In the genomic region with DNA sequence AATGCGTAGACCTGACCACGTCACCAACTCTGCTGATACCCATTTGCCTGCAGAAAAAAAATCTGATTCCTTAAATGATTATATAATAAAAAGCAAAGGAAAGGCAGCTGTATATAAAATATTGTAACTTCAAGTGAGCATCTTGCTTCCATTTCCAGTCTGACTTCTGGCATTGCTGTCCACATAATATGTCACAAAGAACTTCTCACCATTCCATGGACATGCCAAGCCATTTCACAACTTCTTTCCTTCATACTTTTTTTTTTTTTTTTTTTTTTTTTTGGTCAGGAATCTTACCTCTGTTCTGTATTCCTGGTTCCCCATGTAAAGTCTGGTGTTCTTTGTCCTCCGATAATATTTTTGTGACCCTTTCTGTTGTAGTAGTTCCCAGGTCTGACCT, we compare ENCODE assay signal across 25 cellular contexts.
"Had no signal": no experiment of that assay in that cellular context is flagged by ENCODE, and none has a peak within 500 bp of the region (broad histone marks: within the 10 kb centered on the region; RNA-seq: fewer than 3 reads in every experiment).

No MANE protein-coding gene starts in this region.

- H3K9me3 ChIP-seq: MG63, Peyer's patch, SJCRH30 had no signal

- H3K4me3 ChIP-seq: K562, MG63, PC-9, Peyer's patch, SJCRH30 had no signal

- H3K27ac ChIP-seq: HL-60, KMS-11, PC-9, Peyer's patch, SJCRH30 had no signal

- H3K36me3 ChIP-seq: MG63, Peyer's patch had no signal

- H3K9me3 Mint-ChIP-seq: IgD-negative memory B cell had no signal

- H3K4me3 Mint-ChIP-seq: IgD-negative memory B cell had no signal

- H3K27ac Mint-ChIP-seq: IgD-negative memory B cell had no signal

- DNase-seq: MG63; NCI-H1092 treated with DMSO at 0.1 percent for 48 hours; NCI-H1436; NCI-H187; NCI-H2029; NCI-H2081 treated with DMSO at 0.1 percent for 48 hours; NCI-H2171; NCI-H226; NCI-H446; NCI-H510A; NCI-H524 treated with DMSO at 0.1 percent for 48 hours; NCI-H69; NCI-H774; NK-92 treated with Interleukin-12 subunit alpha and Interleukin-12 subunit beta, amount 100 ng/mL, for 24 hours; OCI-M1; PC-9; Peyer's patch; SHP77 treated with DMSO at 0.1 percent for 48 hours; SJCRH30 had no signal

- ATAC-seq: K562, Right ventricle myocardium inferior, SK-N-SH treated with all-trans-retinoic acid at 6 μM for 48 hours had no signal

- H3K27me3 Mint-ChIP-seq: IgD-negative memory B cell had no signal

- H3K4me1 ChIP-seq: Peyer's patch had no signal
